Comparison of ENCODE assay signal across 13 cellular contexts in genomic region chr6:149094934-149095341, GRCh38.
A peak's percentile ranks its signal among the peaks of the same experiment; 100 is the strongest.
DNase-seq lines count a peak whose midpoint lies in the region; ATAC-seq, FAIRE-seq and TF ChIP-seq lines count a peak whose summit lies in the region.
"Had no signal": no experiment of that assay in that cellular context is flagged by ENCODE, and none has a peak within 500 bp of the region (broad histone marks: within the 10 kb centered on the region; RNA-seq: fewer than 3 reads in every experiment).

No MANE protein-coding gene starts in this region.

- POLR2A ChIA-PET in PC-3 (lab: Charles Lee; ENCODE audit: unreplicated experiment) = no interaction called here
- POLR2A ChIA-PET in naive thymus-derived CD4-positive, alpha-beta T cell (lab: Charles Lee) = interaction anchor here (0.8 to 2.2 kb wide), 10 partner anchors 8 to 205 kb away, joined by 3 to 4 read pairs (median 4); no protein-coding TSS in a partner anchor

- H3K9me2 ChIP-seq in PC-3 (replicated peaks; ENCODE audit: low read length) = no peaks in the 10 kb centered on the region

- no peak overlapping the region for H3K27ac ChIP-seq in PC-3 (ENCODE audit: low read length)
- H3K27ac ChIP-seq in naive thymus-derived CD4-positive, alpha-beta T cell (ENCODE audit: low read depth, low read length) = peak overlapping the region; percentile 32
- H3K27ac ChIP-seq in body of pancreas = no peak overlapping the region

- peak overlapping the region; percentile 21 to 85 (median 65) for H3K4me3 Mint-ChIP-seq in naive thymus-derived CD4-positive, alpha-beta T cell
- H3K4me3 Mint-ChIP-seq: nephron progenitor cell, type B pancreatic cell had no signal

- peaks cover 8 to 26% (median 18%) of the 10 kb centered on the region in 11 donors for H3K9me3 Mint-ChIP-seq in naive thymus-derived CD4-positive, alpha-beta T cell

- BruUV-seq in PC-3 (replicated peaks; lab: Mats Ljungman, UMichigan) = no TSS peak

- no peaks in the 10 kb centered on the region for H4K20me1 ChIP-seq in PC-3 (ENCODE audit: low read length)

- DNase-seq in GM12892 (ENCODE audit: insufficient read length) (no peak), PC-3 (no peak), astrocyte of the hippocampus (ENCODE audit: low read depth, low spot score) (peak; percentile 62), Right ventricle myocardium inferior (ENCODE audit: missing footprints) (no peak), body of pancreas (no peak)
- DNase-seq in naive thymus-derived CD4-positive, alpha-beta T cell = peak in 2 of 9 donors; percentile 13 to 24
- DNase-seq: effector CD8-positive, alpha-beta T cell; left colon; nephron progenitor cell had no signal

- H3K4me1 Mint-ChIP-seq in naive thymus-derived CD4-positive, alpha-beta T cell = peaks cover 25 to 68% (median 52%) of the 10 kb centered on the region in 7 donors

- no peak overlapping the region for H3K9ac ChIP-seq in PC-3 (ENCODE audit: low read length)

- ATAC-seq in PC-3 (no peak), HG02885 (IDR thresholded peaks at IDR 0.05; ENCODE audit: poor library complexity, unreplicated experiment) (no peak), GM19397 (IDR thresholded peaks at IDR 0.05; ENCODE audit: unreplicated experiment) (no peak), Right ventricle myocardium inferior (no peak), body of pancreas (no peak)
- ATAC-seq in naive thymus-derived CD4-positive, alpha-beta T cell = peak; percentile 42
- ATAC-seq: left colon had no signal

- H3F3A ChIP-seq in PC-3 (ENCODE audit: low read length, unreplicated experiment) = no peaks in the 10 kb centered on the region

- H3K4me2 ChIP-seq in PC-3 (ENCODE audit: low read length) = 0 out of 2 replicates have a peak overlapping the region, but pooled peaks have one; percentile 41

- H3K27me3 ChIP-seq in PC-3 (ENCODE audit: low read length) (no peaks in the 10 kb centered on the region), body of pancreas (no peaks in the 10 kb centered on the region)
- H3K27me3 ChIP-seq in naive thymus-derived CD4-positive, alpha-beta T cell (ENCODE audit: control insufficient read depth in 2 of 2, insufficient read depth in 2 of 2, low read length in 2 of 2) = no peaks in the 10 kb centered on the region

- peak; percentile 33 for FAIRE-seq in GM12892 (lab: Jason Lieb, UNC)

- H2AFZ ChIP-seq in PC-3 (ENCODE audit: low read length) = no peak overlapping the region

- H3K4me1 ChIP-seq in PC-3 (ENCODE audit: insufficient read depth, low read length) (peaks cover 19% of the 10 kb centered on the region), body of pancreas (peaks cover 14% of the 10 kb centered on the region)
- H3K4me1 ChIP-seq in naive thymus-derived CD4-positive, alpha-beta T cell (ENCODE audit: control insufficient read depth in 2 of 2, insufficient read depth in 2 of 2, low read length in 2 of 2) = peaks cover 26 to 36% of the 10 kb centered on the region in 2 donors

- intact Hi-C loops in PC-3 (cut with micrococcal nuclease) (loop anchor here (1.0 kb wide), 1 partner anchor 138 kb away; no protein-coding TSS in a partner anchor), Right ventricle myocardium inferior (cut with DNase I) (no loop called here), body of pancreas (cut with DNase I) (no loop called here)
- intact Hi-C loops in naive thymus-derived CD4-positive, alpha-beta T cell (cut with micrococcal nuclease) = loop anchor here (1.0 to 5.0 kb wide), 7 partner anchors 10 to 222 kb away; partner anchors contain the start of gene TAB2 (in 1 of the 2)

- WGBS in body of pancreas, 2 donors = 30 to 35% methylated on average over 2 of the region's 2 CpGs

- H3K79me2 ChIP-seq in PC-3 (ENCODE audit: low read length) = no peaks in the 10 kb centered on the region

- H3K4me3 ChIP-seq in PC-3 (ENCODE audit: low read length) (no peak overlapping the region), body of pancreas (no peak overlapping the region)
- peak overlapping the region; percentile 31 for H3K4me3 ChIP-seq in naive thymus-derived CD4-positive, alpha-beta T cell (ENCODE audit: low read length)
- H3K4me3 ChIP-seq: skin epidermis had no signal

- peak overlapping the region; percentile 28 to 98 (median 82) for H3K27ac Mint-ChIP-seq in naive thymus-derived CD4-positive, alpha-beta T cell
- H3K27ac Mint-ChIP-seq: nephron progenitor cell, type B pancreatic cell had no signal

- CTCF ChIA-PET in PC-3 (lab: Charles Lee) = no interaction called here
- CTCF ChIA-PET in naive thymus-derived CD4-positive, alpha-beta T cell (lab: Charles Lee) = interaction anchor here (0.6 to 2.2 kb wide), 7 partner anchors 9 to 433 kb away, joined by 3 to 12 read pairs (median 3); no protein-coding TSS in a partner anchor

- TF ChIP-seq POLR2A in GM12892 (IDR thresholded peaks at IDR 0.05; ENCODE audit: low read depth, low read length) (no peak), body of pancreas (IDR thresholded peaks at IDR 0.05) (no peak)

- H3K9me3 ChIP-seq in PC-3 (ENCODE audit: low read length) (peaks cover 6% of the 10 kb centered on the region; the same call in 1 of the 2 replicates), body of pancreas (no peaks in the 10 kb centered on the region)
- peaks cover 3 to 20% (median 6%) of the 10 kb centered on the region in 3 experiments for H3K9me3 ChIP-seq in naive thymus-derived CD4-positive, alpha-beta T cell (ENCODE audit: control insufficient read depth in 2 of 3, low read length in 3 of 3)

- H3K36me3 Mint-ChIP-seq in naive thymus-derived CD4-positive, alpha-beta T cell = peaks cover 6 to 46% (median 18%) of the 10 kb centered on the region in 5 donors
- H3K36me3 Mint-ChIP-seq: type B pancreatic cell had no signal

- TF ChIP-seq CTCF in PC-3 (conservative IDR thresholded peaks at IDR 0.05; ENCODE audit: low read depth, low read length) (no peak), body of pancreas (IDR thresholded peaks at IDR 0.05) (no peak)

- H3K36me3 ChIP-seq in PC-3 (ENCODE audit: low read depth, low read length) = no peaks in the 10 kb centered on the region; the same call in 1 of the 2 replicates
- H3K36me3 ChIP-seq in naive thymus-derived CD4-positive, alpha-beta T cell (ENCODE audit: control insufficient read depth in 2 of 3, insufficient read depth in 3 of 3, low read length in 3 of 3) = no peaks in the 10 kb centered on the region
- no peaks in the 10 kb centered on the region for H3K36me3 ChIP-seq in body of pancreas (replicated peaks in 1 of 2; ENCODE audit: insufficient read depth in 1 of 2, low read depth in 2 of 2)

- no peaks in the 10 kb centered on the region for H3K27me3 Mint-ChIP-seq in naive thymus-derived CD4-positive, alpha-beta T cell
- H3K27me3 Mint-ChIP-seq: type B pancreatic cell had no signal

Comparison
In these comparisons a context has a peak if more than half of its experiments do, and no peak if none do; other contexts are left out.
1. intact Hi-C loops: an anchor here in PC-3 (1.0 kb wide) and naive thymus-derived CD4-positive, alpha-beta T cell (1.0 to 5.0 kb wide); none called in Right ventricle myocardium inferior and body of pancreas.